ENCODE assay signal across 10 cellular contexts in the genomic region with DNA sequence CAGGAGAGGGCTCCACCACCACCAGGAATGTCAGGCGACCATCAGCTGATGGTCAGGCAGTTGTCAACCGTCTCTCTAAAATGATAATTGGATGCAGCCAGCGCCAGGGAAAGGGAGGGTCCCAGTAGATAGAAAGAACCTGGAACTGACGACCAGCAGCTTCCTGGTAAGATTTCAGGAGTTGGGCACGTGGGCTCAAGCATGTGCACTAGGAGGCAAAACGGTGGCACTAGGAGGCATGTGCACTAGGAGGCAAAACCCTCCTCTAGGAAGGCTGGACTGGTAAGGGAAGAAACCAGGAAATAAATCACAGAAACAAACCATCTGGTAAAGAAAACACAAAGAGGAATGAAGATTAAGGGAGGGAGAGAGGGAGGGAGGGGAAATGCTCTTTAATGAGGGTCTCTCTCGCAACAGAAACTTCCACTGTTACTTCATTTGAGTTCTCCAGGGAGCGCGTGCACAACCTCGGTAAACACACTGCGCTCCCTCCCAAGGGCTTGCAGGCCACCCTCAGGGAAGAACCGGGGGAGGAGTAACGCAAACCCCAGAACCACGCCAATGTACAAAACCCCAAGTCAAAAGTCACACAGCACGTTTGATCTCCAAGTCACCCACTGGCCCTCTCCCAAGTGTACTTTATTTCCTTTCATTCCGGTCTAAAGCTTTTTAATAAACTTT.
DNase-seq lines count a peak whose midpoint lies in the region; ATAC-seq and TF ChIP-seq lines count a peak whose summit lies in the region.
"Had no signal": no experiment of that assay in that cellular context is flagged by ENCODE, and none has a peak within 500 bp of the region (broad histone marks: within the 10 kb centered on the region; RNA-seq: fewer than 3 reads in every experiment).

No MANE protein-coding gene starts in this region.

- no peak overlapping the region for H3K4me3 ChIP-seq in mesenchymal stem cell (ENCODE audit: insufficient read depth in 1 of 2, low read depth in 1 of 2, low read length in 2 of 2)
- no peak overlapping the region for H3K4me3 ChIP-seq in thyroid gland (replicated peaks in 1 of 3)
- H3K4me3 ChIP-seq in MG63, result no peak overlapping the region

- H3K36me3 ChIP-seq in mesenchymal stem cell (ENCODE audit: control insufficient read depth in 1 of 2, insufficient read depth in 2 of 2, low read depth in 1 of 2, low read length in 2 of 2) (peaks cover 0 to 5% of the 10 kb centered on the region in 2 experiments), thyroid gland (no peaks in the 10 kb centered on the region), MG63 (peaks cover 5% of the 10 kb centered on the region; the same call in 1 of the 2 replicates)

- H2BK5ac ChIP-seq in mesenchymal stem cell (ENCODE audit: low read depth, low read length, poor library complexity, severe bottlenecking), result no peak overlapping the region

- no peak for ATAC-seq in HG03571 (IDR thresholded peaks at IDR 0.05; ENCODE audit: unreplicated experiment)
- ATAC-seq in HG02840 (IDR thresholded peaks at IDR 0.05; ENCODE audit: low FRiP score, unreplicated experiment), result no peak

- H3K4me1 ChIP-seq in mesenchymal stem cell (ENCODE audit: control insufficient read depth, insufficient read depth, low read depth, low read length) (peaks cover 28% of the 10 kb centered on the region), thyroid gland (peaks cover 23 to 38% of the 10 kb centered on the region in 2 donors)

- H3K14ac ChIP-seq in mesenchymal stem cell (ENCODE audit: low read length in 2 of 2), result peak overlapping the region in 1 of 2 experiments; percentile 30

- peaks cover 7% of the 10 kb centered on the region for H3K79me1 ChIP-seq in mesenchymal stem cell (replicated peaks; ENCODE audit: low read length, poor library complexity, severe bottlenecking)

- peak overlapping the region; percentile 59 for H4K8ac ChIP-seq in mesenchymal stem cell (ENCODE audit: low read length)

- peak overlapping the region; percentile 86 for H2BK120ac ChIP-seq in mesenchymal stem cell (ENCODE audit: low read depth, low read length)

- no peak overlapping the region for H2BK15ac ChIP-seq in mesenchymal stem cell (ENCODE audit: low read depth, poor library complexity, severe bottlenecking)

- H3K27ac ChIP-seq in caudate nucleus (ENCODE audit: low read depth, low read length) (peak overlapping the region; percentile 61), mesenchymal stem cell (ENCODE audit: low read length, poor library complexity, severe bottlenecking) (no peak overlapping the region), thyroid gland (peak overlapping the region; percentile 80 to 86 (median 80))

- peak overlapping the region; percentile 4 to 89 for H2BK12ac ChIP-seq in mesenchymal stem cell (ENCODE audit: low read length in 2 of 2)

- H3K9me3 ChIP-seq in mesenchymal stem cell (ENCODE audit: control insufficient read depth, low read length) (no peaks in the 10 kb centered on the region), thyroid gland (no peaks in the 10 kb centered on the region), MG63 (no peaks in the 10 kb centered on the region)

- peak overlapping the region; percentile 57 for H3K9ac ChIP-seq in mesenchymal stem cell (ENCODE audit: low read length)

- H3K27me3 ChIP-seq in mesenchymal stem cell (ENCODE audit: control insufficient read depth in 1 of 2, insufficient read depth in 1 of 2, low read length in 2 of 2) (no peaks in the 10 kb centered on the region), thyroid gland (no peaks in the 10 kb centered on the region), MG63 (no peaks in the 10 kb centered on the region)

- no peak overlapping the region for H3K4me2 ChIP-seq in mesenchymal stem cell (ENCODE audit: low read length, poor library complexity, severe bottlenecking)

- intact Hi-C loops in thyroid gland (cut with DNase I), result no loop called here

- no peak for TF ChIP-seq CTCF in thyroid gland (IDR thresholded peaks at IDR 0.05)

- no peak for TF ChIP-seq POLR2A in thyroid gland (IDR thresholded peaks at IDR 0.05)

- H4K91ac ChIP-seq in mesenchymal stem cell (ENCODE audit: low read length), result peak overlapping the region; percentile 66

- H3K18ac ChIP-seq in mesenchymal stem cell (ENCODE audit: low read depth in 1 of 2, low read length in 2 of 2), result peak overlapping the region; percentile 80 to 88

- WGBS in mesenchymal stem cell, result 65% methylated on average over 16 of the region's 16 CpGs
- WGBS in thyroid gland, 2 donors, result 53 to 57% methylated on average over 16 of the region's 16 CpGs

- DNase-seq in DMS79 treated with DMSO at 0.1 percent for 48 hours (lab: John Stamatoyannopoulos, UW) (peak; percentile 43), DMS79 (lab: John Stamatoyannopoulos, UW) (no peak), caudate nucleus (lab: John Stamatoyannopoulos, UW) (no peak), mesenchymal stem cell (peak; percentile 91), thyroid gland (peak; percentile 22 to 24), MG63 (no peak)
- DNase-seq: 8988T, SHP77 treated with DMSO at 0.1 percent for 48 hours had no signal

- no peak overlapping the region for H3K23ac ChIP-seq in mesenchymal stem cell (ENCODE audit: low read length in 2 of 2)

- peak overlapping the region; percentile 61 to 78 for H3K4ac ChIP-seq in mesenchymal stem cell (ENCODE audit: low read depth in 1 of 2, low read length in 2 of 2)

- H2AK5ac ChIP-seq in mesenchymal stem cell (ENCODE audit: low read length, severe bottlenecking), result no peak overlapping the region

- no peak overlapping the region for H2AFZ ChIP-seq in mesenchymal stem cell (ENCODE audit: low read depth, low read length)

Comparison
In these comparisons a context has a peak if more than half of its experiments do, and no peak if none do; other contexts are left out.
1. DNase-seq: peak in DMS79 treated with DMSO at 0.1 percent for 48 hours (single experiment), mesenchymal stem cell (single experiment) and thyroid gland (2 of 2); none in DMS79 (single experiment), caudate nucleus (0 of 61) and MG63 (single experiment).